Comparison of ENCODE assay signal across 15 cellular contexts in genomic region chr9:121340676-121341392, GRCh38. TPM values are rescaled to one million over a fixed set of nuclear protein-coding genes. Genes with fewer than 3 reads are reported as not detected.
DNase-seq lines count a peak whose midpoint lies in the region; ATAC-seq and TF ChIP-seq lines count a peak whose summit lies in the region.
"Had no signal": no experiment of that assay in that cellular context is flagged by ENCODE, and none has a peak within 500 bp of the region (broad histone marks: within the 10 kb centered on the region; RNA-seq: fewer than 3 reads in every experiment).

No MANE protein-coding gene starts in this region.

- H3K4me3 ChIP-seq in GM23338: no peak overlapping the region
- no peak overlapping the region for H3K4me3 ChIP-seq in spleen
- H3K4me3 ChIP-seq: A549 had no signal

- ATAC-seq in activated CD8-positive, alpha-beta T cell treated with anti-CD3 and anti-CD28 coated beads for 36 hours: peak; percentile 47
- no peak for ATAC-seq in activated CD8-positive, alpha-beta T cell treated with anti-CD3 and anti-CD28 coated beads, Interleukin-2, amount 10 ng/mL, durations not matched to agents 7 days and 5 days
- peak; percentile 95 for ATAC-seq in HG02610 (IDR thresholded peaks at IDR 0.05; ENCODE audit: unreplicated experiment)
- peak in 1 of 2 donors; percentile 74 for ATAC-seq in stimulated activated naive B cell treated with anti-CD40 and anti-IgM and Interleukin-4, amounts not matched to agents 10 μg/mL and 1 μg/mL and 100 μg/mL, for 72 hours (replicated peaks)
- ATAC-seq in GM23338: no peak
- ATAC-seq: A549 had no signal

- H3K4me1 ChIP-seq in GM23338 (ENCODE audit: insufficient read depth): no peaks in the 10 kb centered on the region
- H3K4me1 ChIP-seq in spleen: peaks cover 0 to 74% (median 22%) of the 10 kb centered on the region in 6 donors
- H3K4me1 ChIP-seq: A549 had no signal

- CTCF ChIA-PET in activated CD8-positive, alpha-beta T cell treated with anti-CD3 and anti-CD28 coated beads for 36 hours (lab: Charles Lee): interaction anchor here (1.4 to 7.8 kb wide), 2 partner anchors 21 to 57 kb away, joined by 3 to 49 read pairs; no protein-coding TSS in a partner anchor
- CTCF ChIA-PET in activated CD8-positive, alpha-beta T cell treated with anti-CD3 and anti-CD28 coated beads, Interleukin-2, amount 10 ng/mL, durations not matched to agents 7 days and 5 days (lab: Charles Lee): interaction anchor here (0.9 to 4.9 kb wide), 3 partner anchors 13 to 59 kb away, joined by 3 to 31 read pairs (median 4); no protein-coding TSS in a partner anchor

- TF ChIP-seq CTCF in activated CD8-positive, alpha-beta T cell treated with anti-CD3 and anti-CD28 coated beads for 36 hours (IDR thresholded peaks at IDR 0.05): no peak
- TF ChIP-seq CTCF in GM23338 (conservative IDR thresholded peaks at IDR 0.05; ENCODE audit: low read depth in 2 of 2) (no peak), spleen (IDR thresholded peaks at IDR 0.05 in 8 of 11, conservative IDR thresholded peaks at IDR 0.05 in 3 of 11) (no peak)

- no peak for TF ChIP-seq POLR2A in spleen (IDR thresholded peaks at IDR 0.05)

- H3K4me3 Mint-ChIP-seq in activated CD8-positive, alpha-beta T cell treated with anti-CD3 and anti-CD28 coated beads for 36 hours: no peak overlapping the region
- no peak overlapping the region for H3K4me3 Mint-ChIP-seq in activated CD8-positive, alpha-beta T cell treated with anti-CD3 and anti-CD28 coated beads, Interleukin-2, amount 10 ng/mL, durations not matched to agents 7 days and 5 days
- no peak overlapping the region for H3K4me3 Mint-ChIP-seq in stimulated activated naive B cell treated with anti-CD40 and anti-IgM and Interleukin-4, amounts not matched to agents 10 μg/mL and 1 μg/mL and 100 μg/mL, for 72 hours
- no peak overlapping the region for H3K4me3 Mint-ChIP-seq in GM23338
- H3K4me3 Mint-ChIP-seq: nephron progenitor cell had no signal

- no peaks in the 10 kb centered on the region for H3K9me2 ChIP-seq in GM23338 (ENCODE audit: insufficient read depth)

- DNase-seq in activated CD8-positive, alpha-beta T cell treated with anti-CD3 and anti-CD28 coated beads for 36 hours: peak; percentile 16
- DNase-seq in activated CD8-positive, alpha-beta T cell treated with anti-CD3 and anti-CD28 coated beads, Interleukin-2, amount 10 ng/mL, durations not matched to agents 7 days and 5 days: no peak
- DNase-seq in M059J (ENCODE audit: low read depth) (peak; percentile 87), C1 segment of cervical spinal cord (lab: John Stamatoyannopoulos, UW) (no peak), GM23338 (ENCODE audit: low spot score) (no peak), spleen (no peak)
- no peak for DNase-seq in stimulated activated naive B cell treated with anti-CD40 and anti-IgM and Interleukin-4, amounts not matched to agents 10 μg/mL and 1 μg/mL and 100 μg/mL, for 72 hours
- DNase-seq: anterior cingulate cortex; GF-D8; MV-4-11; nephron progenitor cell; stimulated activated CD4-positive, alpha-beta T cell treated with anti-CD3 and anti-CD28 coated beads, Interleukin-2, amount 100 ng/mL, for 24 hours had no signal

- H4K20me1 ChIP-seq in GM23338 (replicated peaks; ENCODE audit: insufficient read depth): no peaks in the 10 kb centered on the region

- H3K36me3 ChIP-seq in GM23338 (ENCODE audit: insufficient read depth) (peaks cover 3% of the 10 kb centered on the region; the same call in 1 of the 2 replicates), spleen (peaks cover 0 to 100% (median 58%) of the 10 kb centered on the region in 6 donors)

- no peaks in the 10 kb centered on the region for H3K27me3 Mint-ChIP-seq in activated CD8-positive, alpha-beta T cell treated with anti-CD3 and anti-CD28 coated beads for 36 hours
- no peaks in the 10 kb centered on the region for H3K27me3 Mint-ChIP-seq in activated CD8-positive, alpha-beta T cell treated with anti-CD3 and anti-CD28 coated beads, Interleukin-2, amount 10 ng/mL, durations not matched to agents 7 days and 5 days (ENCODE audit: low read depth)
- H3K27me3 Mint-ChIP-seq in stimulated activated naive B cell treated with anti-CD40 and anti-IgM and Interleukin-4, amounts not matched to agents 10 μg/mL and 1 μg/mL and 100 μg/mL, for 72 hours: no peaks in the 10 kb centered on the region
- no peaks in the 10 kb centered on the region for H3K27me3 Mint-ChIP-seq in GM23338 (ENCODE audit: insufficient read depth, low read depth, poor library complexity)

- no peaks in the 10 kb centered on the region for H3K27me3 ChIP-seq in GM23338 (ENCODE audit: insufficient read depth)
- no peaks in the 10 kb centered on the region for H3K27me3 ChIP-seq in spleen (replicated peaks in 1 of 7)

- POLR2A ChIA-PET in activated CD8-positive, alpha-beta T cell treated with anti-CD3 and anti-CD28 coated beads for 36 hours (lab: Charles Lee): no interaction called here
- POLR2A ChIA-PET in activated CD8-positive, alpha-beta T cell treated with anti-CD3 and anti-CD28 coated beads, Interleukin-2, amount 10 ng/mL, durations not matched to agents 7 days and 5 days (lab: Charles Lee): no interaction called here

- 87 to 97% (median 92%) methylated on average over 6 of the region's 6 CpGs for WGBS in spleen, 5 donors

- no peak overlapping the region for H2AFZ ChIP-seq in GM23338

- no peaks in the 10 kb centered on the region for H3K79me2 ChIP-seq in GM23338 (replicated peaks; ENCODE audit: insufficient read depth)

- peaks cover 12% of the 10 kb centered on the region for H3K4me1 Mint-ChIP-seq in activated CD8-positive, alpha-beta T cell treated with anti-CD3 and anti-CD28 coated beads for 36 hours (ENCODE audit: low read depth)
- peaks cover 2% of the 10 kb centered on the region for H3K4me1 Mint-ChIP-seq in activated CD8-positive, alpha-beta T cell treated with anti-CD3 and anti-CD28 coated beads, Interleukin-2, amount 10 ng/mL, durations not matched to agents 7 days and 5 days (ENCODE audit: low read depth)
- peaks cover 10 to 12% of the 10 kb centered on the region in 2 donors for H3K4me1 Mint-ChIP-seq in stimulated activated naive B cell treated with anti-CD40 and anti-IgM and Interleukin-4, amounts not matched to agents 10 μg/mL and 1 μg/mL and 100 μg/mL, for 72 hours
- no peaks in the 10 kb centered on the region for H3K4me1 Mint-ChIP-seq in GM23338

- intact Hi-C loops in activated CD8-positive, alpha-beta T cell treated with anti-CD3 and anti-CD28 coated beads for 36 hours (cut with micrococcal nuclease): no loop called here
- intact Hi-C loops in spleen (cut with DNase I; ENCODE audit: low total_unique reads): no loop called here

- H3K27ac ChIP-seq in GM23338 (ENCODE audit: low read depth): no peak overlapping the region
- peak overlapping the region in 2 of 8 donors; percentile 15 to 29 for H3K27ac ChIP-seq in spleen
- H3K27ac ChIP-seq: A549, epithelial cell of prostate had no signal

- H3K27ac Mint-ChIP-seq in activated CD8-positive, alpha-beta T cell treated with anti-CD3 and anti-CD28 coated beads for 36 hours: no peak overlapping the region
- no peak overlapping the region for H3K27ac Mint-ChIP-seq in activated CD8-positive, alpha-beta T cell treated with anti-CD3 and anti-CD28 coated beads, Interleukin-2, amount 10 ng/mL, durations not matched to agents 7 days and 5 days
- peak overlapping the region; percentile 32 for H3K27ac Mint-ChIP-seq in stimulated activated naive B cell treated with anti-CD40 and anti-IgM and Interleukin-4, amounts not matched to agents 10 μg/mL and 1 μg/mL and 100 μg/mL, for 72 hours
- H3K27ac Mint-ChIP-seq in GM23338: no peak overlapping the region
- H3K27ac Mint-ChIP-seq: nephron progenitor cell had no signal

- H3K9me3 Mint-ChIP-seq in activated CD8-positive, alpha-beta T cell treated with anti-CD3 and anti-CD28 coated beads for 36 hours: no peaks in the 10 kb centered on the region
- no peaks in the 10 kb centered on the region for H3K9me3 Mint-ChIP-seq in activated CD8-positive, alpha-beta T cell treated with anti-CD3 and anti-CD28 coated beads, Interleukin-2, amount 10 ng/mL, durations not matched to agents 7 days and 5 days (ENCODE audit: insufficient read depth)
- no peaks in the 10 kb centered on the region for H3K9me3 Mint-ChIP-seq in stimulated activated naive B cell treated with anti-CD40 and anti-IgM and Interleukin-4, amounts not matched to agents 10 μg/mL and 1 μg/mL and 100 μg/mL, for 72 hours
- H3K9me3 Mint-ChIP-seq in GM23338: no peaks in the 10 kb centered on the region
- H3K9me3 Mint-ChIP-seq: nephron progenitor cell had no signal

- peaks cover 10% of the 10 kb centered on the region for H3K36me3 Mint-ChIP-seq in activated CD8-positive, alpha-beta T cell treated with anti-CD3 and anti-CD28 coated beads for 36 hours (ENCODE audit: low read depth)
- peaks cover 42% of the 10 kb centered on the region for H3K36me3 Mint-ChIP-seq in activated CD8-positive, alpha-beta T cell treated with anti-CD3 and anti-CD28 coated beads, Interleukin-2, amount 10 ng/mL, durations not matched to agents 7 days and 5 days (ENCODE audit: low read depth)
- H3K36me3 Mint-ChIP-seq in stimulated activated naive B cell treated with anti-CD40 and anti-IgM and Interleukin-4, amounts not matched to agents 10 μg/mL and 1 μg/mL and 100 μg/mL, for 72 hours: peaks cover 7 to 36% of the 10 kb centered on the region in 2 donors
- H3K36me3 Mint-ChIP-seq in GM23338 (ENCODE audit: low read depth): no peaks in the 10 kb centered on the region

- H3K4me2 ChIP-seq in GM23338: no peak overlapping the region
- H3K4me2 ChIP-seq: A549 had no signal

- no peaks in the 10 kb centered on the region for H3F3A ChIP-seq in GM23338 (replicated peaks; ENCODE audit: low read depth)

- no peaks in the 10 kb centered on the region for H3K9me3 ChIP-seq in spleen
- H3K9me3 ChIP-seq: A549 had no signal

TF ChIP-seq in GM23338, 12 proteins besides CTCF, POLR2A, EP300 and RAD21 (continues in another document):
- TF ChIP-seq STAT1 (IDR thresholded peaks at IDR 0.05; ENCODE audit: unreplicated experiment) (no peak), NANOG (IDR thresholded peaks at IDR 0.05; ENCODE audit: borderline replicate concordance) (no peak)

RNA-seq across cellular contexts. Expression of gene STOM, which starts 29.2 kb away (rescaled TPM):
- total RNA-seq in activated CD8-positive, alpha-beta T cell treated with anti-CD3 and anti-CD28 coated beads for 36 hours: 10 to 100 TPM; 31.7 to 32.5 TPM
- 10 to 100 TPM; 50.7 to 54.9 TPM for total RNA-seq in activated CD8-positive, alpha-beta T cell treated with anti-CD3 and anti-CD28 coated beads, Interleukin-2, amount 10 ng/mL, durations not matched to agents 7 days and 5 days
- 33.9 and 45.8 TPM in 2 replicates for total RNA-seq in M059J (2014; rRNA removed; shearing (Covaris generic))
- total RNA-seq in GM23338 (2014; rRNA removed; shearing (Covaris generic)): 51.1 and 61.0 TPM in 2 replicates
- polyA plus RNA-seq in GM23338 (2016; fragmentation: Nextera tagmentation; extraction: Ambion mirVana): 29.4 and 30.4 TPM in 2 replicates
- total RNA-seq in spleen: 100 to 1,000 TPM; 265 to 493 (median 335) TPM
- polyA plus RNA-seq in spleen: 10 to 100 TPM; 42.7 to 91.6 (median 80.7) TPM

Comparison
In these comparisons a context has a peak if more than half of its experiments do, and no peak if none do; other contexts are left out.
1. ATAC-seq: peak in activated CD8-positive, alpha-beta T cell treated with anti-CD3 and anti-CD28 coated beads for 36 hours (single experiment) and HG02610 (single experiment); none in activated CD8-positive, alpha-beta T cell treated with anti-CD3 and anti-CD28 coated beads, Interleukin-2, amount 10 ng/mL, durations not matched to agents 7 days and 5 days (single experiment) and GM23338 (single experiment).
2. DNase-seq: peak in activated CD8-positive, alpha-beta T cell treated with anti-CD3 and anti-CD28 coated beads for 36 hours (single experiment) and M059J (single experiment); none in activated CD8-positive, alpha-beta T cell treated with anti-CD3 and anti-CD28 coated beads, Interleukin-2, amount 10 ng/mL, durations not matched to agents 7 days and 5 days (single experiment), stimulated activated naive B cell treated with anti-CD40 and anti-IgM and Interleukin-4, amounts not matched to agents 10 μg/mL and 1 μg/mL and 100 μg/mL, for 72 hours (single experiment), C1 segment of cervical spinal cord (0 of 14), GM23338 (single experiment) and spleen (single experiment).